In the genomic region with DNA sequence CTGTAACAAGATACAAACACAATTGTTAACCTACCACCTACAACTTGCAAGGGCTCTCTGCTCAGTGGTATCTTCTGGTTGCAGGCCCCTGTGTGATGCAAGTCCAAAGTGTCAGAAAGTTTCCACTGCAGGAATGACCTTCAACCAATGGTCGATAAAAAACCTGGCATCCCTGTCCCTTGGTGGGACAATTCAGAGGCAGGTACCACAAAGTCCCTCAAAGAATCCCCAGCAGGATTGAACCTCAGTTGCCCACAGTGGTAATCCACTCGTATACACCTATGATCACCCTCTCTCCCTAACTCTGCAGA, we compare ENCODE assay signal across 37 cellular contexts. TPM values are rescaled to one million over a fixed set of nuclear protein-coding genes. Genes with fewer than 3 reads are reported as not detected.
DNase-seq lines count a peak whose midpoint lies in the region; ATAC-seq, FAIRE-seq and TF ChIP-seq lines count a peak whose summit lies in the region.
"Had no signal": no experiment of that assay in that cellular context is flagged by ENCODE, and none has a peak within 500 bp of the region (broad histone marks: within the 10 kb centered on the region; RNA-seq: fewer than 3 reads in every experiment).

No MANE protein-coding gene starts in this region.

- H3K9me3 Mint-ChIP-seq in T-helper 2 cell treated with Interferon-gamma antibody and Interleukin-4, amounts not matched to agents 5 μg/mL and 100 μg/mL, for 36 hours = no peaks in the 10 kb centered on the region
- H3K9me3 Mint-ChIP-seq: activated naive CD4-positive, alpha-beta T cell treated with anti-CD3 and anti-CD28 coated beads, Interleukin-2, amount 50 U/mL, for 72 hours; effector memory CD8-positive, alpha-beta T cell; HFFc6; natural killer cell treated with Interleukin-12 subunit alpha and Interleukin-12 subunit beta and Interleukin-15 and Interleukin-18, amount 100 ng/mL, for 72 hours; stimulated activated effector memory CD8-positive, alpha-beta T cell treated with anti-CD3 and anti-CD28 coated beads, Interleukin-12 subunit alpha, Interleukin-12 subunit beta, amount 100 ng/mL, for 72 hours had no signal

- 77% methylated on average over 2 of the region's 2 CpGs for WGBS in K562 (ENCODE audit: insufficient coverage, low coverage, missing lambda C conversion rate)
- 76 to 91% methylated on average over 2 of the region's 2 CpGs for WGBS in tibial nerve, 2 donors

- peaks cover 14% of the 10 kb centered on the region for H3K36me3 Mint-ChIP-seq in T-helper 2 cell treated with Interferon-gamma antibody and Interleukin-4, amounts not matched to agents 5 μg/mL and 100 μg/mL, for 36 hours (ENCODE audit: low read depth)

- intact Hi-C loops in K562 (cut with micrococcal nuclease) (no loop called here), left ventricle myocardium superior (cut with micrococcal nuclease) (no loop called here)

- DNase-seq in T-helper 2 cell treated with Interferon-gamma antibody and Interleukin-4, amounts not matched to agents 5 μg/mL and 100 μg/mL, for 36 hours (ENCODE audit: low spot score) = no peak
- no peak for DNase-seq in T-helper 2 cell
- no peak for DNase-seq in K562 (ENCODE audit: extremely low read depth in 1 of 4, low spot score in 3 of 4)
- no peak for DNase-seq in left ventricle myocardium superior
- DNase-seq in tibial nerve (ENCODE audit: low spot score in 2 of 2) = no peak
- DNase-seq in MV-4-11 (lab: John Stamatoyannopoulos, UW) = no peak
- DNase-seq in RKO (ENCODE audit: low spot score) = no peak
- DNase-seq in NCI-H2171 (lab: John Stamatoyannopoulos, UW) = no peak
- DNase-seq: 8988T; activated CD4-positive, alpha-beta T cell treated with anti-CD3 and anti-CD28 coated beads for 4 hours; activated CD8-positive, alpha-beta memory T cell treated with anti-CD3 and anti-CD28 coated beads for 24 hours; amygdala; DND-41; effector memory CD8-positive, alpha-beta T cell; GF-D8; GOT3; head of caudate nucleus; HFFc6; MM.1S; mucosa of descending colon; NCI-H1417; NCI-H2029 treated with DMSO at 0.1 percent for 48 hours; NCI-H2227 treated with DMSO at 0.1 percent for 48 hours; NCI-H69; occipital lobe; PC-9; psoas muscle; SHP77; trophoblast cell had no signal

- H3K4me2 ChIP-seq in K562 (ENCODE audit: insufficient read depth, low read length) = no peak overlapping the region
- H3K4me2 ChIP-seq: KMS-11, PC-9 had no signal

- peaks cover 28% of the 10 kb centered on the region for H3K4me1 Mint-ChIP-seq in T-helper 2 cell treated with Interferon-gamma antibody and Interleukin-4, amounts not matched to agents 5 μg/mL and 100 μg/mL, for 36 hours (ENCODE audit: low read depth)

- TF ChIP-seq CTCF in K562 (IDR thresholded peaks at IDR 0.05 in 2 of 3, conservative IDR thresholded peaks at IDR 0.05 in 1 of 3; ENCODE audit: insufficient read depth in 2 of 3, low read depth in 1 of 3, low read length in 3 of 3) (no peak), tibial nerve (IDR thresholded peaks at IDR 0.05) (no peak)

- H3K27ac ChIP-seq in K562 (ENCODE audit: extremely low read depth, low read depth, low read length) = no peak overlapping the region
- H3K27ac ChIP-seq in tibial nerve = peak overlapping the region in 3 of 4 donors; percentile 24 to 57 (median 30)
- H3K27ac ChIP-seq: coronary artery, KMS-11, PC-9, psoas muscle had no signal

- CTCF ChIA-PET in K562 (lab: Yijun Ruan, JAX; ENCODE audit: low intra/inter-chr PET ratio) = no interaction called here

- H3K27me3 Mint-ChIP-seq in T-helper 2 cell treated with Interferon-gamma antibody and Interleukin-4, amounts not matched to agents 5 μg/mL and 100 μg/mL, for 36 hours (ENCODE audit: low read depth) = no peaks in the 10 kb centered on the region
- H3K27me3 Mint-ChIP-seq: effector memory CD8-positive, alpha-beta T cell; natural killer cell treated with Interleukin-12 subunit alpha and Interleukin-12 subunit beta and Interleukin-15 and Interleukin-18, amount 100 ng/mL, for 72 hours had no signal

- H3K9me3 ChIP-seq in K562 (replicated peaks; ENCODE audit: control insufficient read depth, insufficient read depth, low read depth, low read length) = no peaks in the 10 kb centered on the region
- no peaks in the 10 kb centered on the region for H3K9me3 ChIP-seq in tibial nerve
- H3K9me3 ChIP-seq: mucosa of descending colon, psoas muscle had no signal

- ATAC-seq in K562 = peak; percentile 27; the same call in 2 of the 3 replicates
- peak; percentile 66 for ATAC-seq in left ventricle myocardium superior
- ATAC-seq: activated naive CD4-positive, alpha-beta T cell treated with anti-CD3 and anti-CD28 coated beads, Interleukin-2, amount 50 U/mL, for 72 hours; effector memory CD8-positive, alpha-beta T cell; mucosa of descending colon; natural killer cell treated with Interleukin-12 subunit alpha and Interleukin-12 subunit beta and Interleukin-15 and Interleukin-18, amount 100 ng/mL, for 72 hours; psoas muscle; stimulated activated effector memory CD8-positive, alpha-beta T cell treated with anti-CD3 and anti-CD28 coated beads, Interleukin-12 subunit alpha, Interleukin-12 subunit beta, amount 100 ng/mL, for 72 hours had no signal

- TF ChIP-seq RAD21 in K562 (CRISPR knock-in tag; conservative IDR thresholded peaks at IDR 0.05 in 1 of 2, IDR thresholded peaks at IDR 0.05 in 1 of 2) = no peak

- no peak overlapping the region for H3K4me3 Mint-ChIP-seq in T-helper 2 cell treated with Interferon-gamma antibody and Interleukin-4, amounts not matched to agents 5 μg/mL and 100 μg/mL, for 36 hours
- H3K4me3 Mint-ChIP-seq: CD14-positive monocyte; effector memory CD8-positive, alpha-beta T cell; HFFc6; natural killer cell treated with Interleukin-12 subunit alpha and Interleukin-12 subunit beta and Interleukin-15 and Interleukin-18, amount 100 ng/mL, for 72 hours; stimulated activated effector memory CD8-positive, alpha-beta T cell treated with anti-CD3 and anti-CD28 coated beads, Interleukin-12 subunit alpha, Interleukin-12 subunit beta, amount 100 ng/mL, for 72 hours had no signal

- no peak overlapping the region for H3K9ac ChIP-seq in K562 (ENCODE audit: insufficient read depth in 1 of 2, low read depth in 2 of 2, low read length in 2 of 2)
- H3K9ac ChIP-seq: KMS-11 had no signal

- no peak overlapping the region for H2AFZ ChIP-seq in K562 (ENCODE audit: low read depth, low read length)
- H2AFZ ChIP-seq: PC-9 had no signal

- H3K4me3 ChIP-seq in K562 = no peak overlapping the region
- H3K4me3 ChIP-seq in tibial nerve = no peak overlapping the region
- H3K4me3 ChIP-seq: coronary artery, mucosa of descending colon, PC-9, psoas muscle had no signal

- H3K36me3 ChIP-seq in K562 (ENCODE audit: control insufficient read depth, insufficient read depth, low read length) (peaks cover 55% of the 10 kb centered on the region), tibial nerve (peaks cover 0 to 22% (median 5%) of the 10 kb centered on the region in 3 donors)

- no peaks in the 10 kb centered on the region for H3K27me3 ChIP-seq in K562 (ENCODE audit: control insufficient read depth in 2 of 2, insufficient read depth in 2 of 2, low read length in 2 of 2)
- no peaks in the 10 kb centered on the region for H3K27me3 ChIP-seq in tibial nerve

- H3K79me2 ChIP-seq in K562 (ENCODE audit: control insufficient read depth, insufficient read depth, low read length) = peaks cover 73% of the 10 kb centered on the region

- peak overlapping the region; percentile 32 for H3K27ac Mint-ChIP-seq in T-helper 2 cell treated with Interferon-gamma antibody and Interleukin-4, amounts not matched to agents 5 μg/mL and 100 μg/mL, for 36 hours
- H3K27ac Mint-ChIP-seq: activated naive CD4-positive, alpha-beta T cell treated with anti-CD3 and anti-CD28 coated beads, Interleukin-2, amount 50 U/mL, for 72 hours; HFFc6 had no signal

- POLR2A ChIA-PET in K562 (lab: Yijun Ruan, JAX) = interaction anchor here (1.8 to 2.0 kb wide), 2 partner anchors 8 to 16 kb away, joined by 6 to 8 read pairs; a partner anchor contains a TSS

- H4K20me1 ChIP-seq in K562 (replicated peaks; ENCODE audit: control insufficient read depth, insufficient read depth, low read length) = peaks cover 18% of the 10 kb centered on the region

- FAIRE-seq in K562 (lab: Jason Lieb, UNC) = no peak

- TF ChIP-seq POLR2A in K562 (conservative IDR thresholded peaks at IDR 0.05) = no peak
- no peak for TF ChIP-seq POLR2A in tibial nerve (IDR thresholded peaks at IDR 0.05)

- TF ChIP-seq EP300 in K562 (IDR thresholded peaks at IDR 0.05; ENCODE audit: low read length) (no peak), tibial nerve (IDR thresholded peaks at IDR 0.05) (no peak)

- H3K4me1 ChIP-seq in K562 (replicated peaks in 1 of 2; ENCODE audit: control insufficient read depth in 2 of 2, insufficient read depth in 2 of 2, low read length in 2 of 2) = no peaks in the 10 kb centered on the region
- peaks cover 0 to 27% (median 2%) of the 10 kb centered on the region in 4 donors for H3K4me1 ChIP-seq in tibial nerve
- H3K4me1 ChIP-seq: psoas muscle had no signal

- no TSS peak for BruUV-seq in K562 (replicated peaks; lab: Mats Ljungman, UMichigan)

- in situ Hi-C loops in K562 (cut with MboI) = no loop called here

- H3K9me1 ChIP-seq in K562 (ENCODE audit: control insufficient read depth, insufficient read depth, low read length) = no peaks in the 10 kb centered on the region

RNA-seq across cellular contexts. Expression of a gene that starts 15.9 kb away (rescaled TPM):
- 16.7 and 46.2 TPM in 2 replicates for total RNA-seq in K562 (2011; cell fraction: chromatin; rRNA removed; ENCODE audit: low replicate concordance)
- 17.6 and 18.0 TPM in 2 replicates for total RNA-seq in K562 (2011; cell fraction: nucleolus; rRNA removed)
- total RNA-seq in K562 (2011; cell fraction: nucleoplasm; rRNA removed) = 33.9 and 56.4 TPM in 2 replicates
- total RNA-seq in K562 (2014; rRNA removed) (185 and 193 TPM in 2 replicates), K562 (2014; rRNA removed; fragmentation: Illumina TruSeq; extraction: Trizol) (268 and 311 TPM in 2 replicates), K562 (2015; rRNA removed; fragmentation: Illumina TruSeq; extraction: Trizol) (234 and 252 TPM in 2 replicates), K562 (2021) (171 and 173 TPM in 2 replicates), left ventricle myocardium superior (92.9 TPM), tibial nerve (100 to 1,000 TPM in 2 of 4 donors, 10 to 100 TPM in 2; 69.6 to 118 (median 86.3) TPM)
- polyA plus RNA-seq in K562 (2011; rRNA removed) (253 and 331 TPM in 2 replicates), K562 (2014; fragmentation: Illumina TruSeq; extraction: Trizol) (239 and 261 TPM in 2 replicates), K562 (2014; fragmentation: Nextera tagmentation; extraction: Ambion mirVana) (100 to 1,000 TPM; 155 to 203 TPM), K562 (2014; rRNA removed) (201 and 204 TPM in 2 replicates)
- polyA plus RNA-seq in K562 (2011; cell fraction: cytosol; rRNA removed) = 80.9 and 156 TPM in 2 replicates
- 32.5 and 59.8 TPM in 2 replicates for polyA plus RNA-seq in K562 (2011; cell fraction: nucleus; rRNA removed)
- polyA plus RNA-seq in K562 (2012) = 153 and 176 TPM in 2 replicates
- 172 and 181 TPM in 2 replicates for polyA minus RNA-seq in K562 (2011; rRNA and poly(A)+ RNA removed)
- polyA minus RNA-seq in K562 (2011; cell fraction: cytosol; rRNA and poly(A)+ RNA removed) = 71.5 and 91.3 TPM in 2 replicates
- polyA minus RNA-seq in K562 (2011; cell fraction: nucleus; rRNA and poly(A)+ RNA removed) = 11.7 and 30.0 TPM in 2 replicates

RNA-seq across cellular contexts. Expression of a gene that starts 28.1 kb away (rescaled TPM):
- total RNA-seq in K562 (2011; cell fraction: chromatin; rRNA removed; ENCODE audit: low replicate concordance) = 34.0 and 46.0 TPM in 2 replicates
- 2.8 and 5.4 TPM in 2 replicates for total RNA-seq in K562 (2011; cell fraction: nucleolus; rRNA removed)
- 5.0 and 10.5 TPM in 2 replicates for total RNA-seq in K562 (2011; cell fraction: nucleoplasm; rRNA removed)
- total RNA-seq in K562 (2014; rRNA removed) (1.3 and 1.4 TPM in 2 replicates), K562 (2014; rRNA removed; fragmentation: Illumina TruSeq; extraction: Trizol) (3.9 and 4.2 TPM in 2 replicates), K562 (2015; rRNA removed; fragmentation: Illumina TruSeq; extraction: Trizol) (2.7 and 3.0 TPM in 2 replicates), K562 (2021) (2.8 and 2.9 TPM in 2 replicates), left ventricle myocardium superior (not detected), tibial nerve (under 1 TPM in 1 of 4 donors, not detected in 3; 0.22 TPM)
- polyA plus RNA-seq in K562 (2011; rRNA removed) (4.2 and 6.8 TPM in 2 replicates), K562 (2014; fragmentation: Illumina TruSeq; extraction: Trizol) (1.9 and 2.2 TPM in 2 replicates), K562 (2014; fragmentation: Nextera tagmentation; extraction: Ambion mirVana) (1 to 10 TPM; 1.2 to 1.3 TPM), K562 (2014; rRNA removed) (2.5 and 4.0 TPM in 2 replicates)
- polyA plus RNA-seq in K562 (2011; cell fraction: cytosol; rRNA removed) = 0.49 and 2.6 TPM in 2 replicates
- 13.0 and 21.6 TPM in 2 replicates for polyA plus RNA-seq in K562 (2011; cell fraction: nucleus; rRNA removed)
- 2.2 and 3.1 TPM in 2 replicates for polyA plus RNA-seq in K562 (2012)
- 12.4 and 32.0 TPM in 2 replicates for polyA minus RNA-seq in K562 (2011; rRNA and poly(A)+ RNA removed)
- polyA minus RNA-seq in K562 (2011; cell fraction: cytosol; rRNA and poly(A)+ RNA removed) = 1.4 and 2.3 TPM in 2 replicates
- polyA minus RNA-seq in K562 (2011; cell fraction: nucleus; rRNA and poly(A)+ RNA removed) = 7.8 and 27.9 TPM in 2 replicates
- total RNA-seq: HFFc6, kidney epithelial cell, lung microvascular endothelial cell, PC-9 had no signal
- polyA plus RNA-seq: CD14-positive monocyte, psoas muscle had no signal

RNA-seq across cellular contexts. Expression of a gene that starts 47.3 kb away (rescaled TPM):
- 11.1 and 16.4 TPM in 2 replicates for total RNA-seq in K562 (2011; cell fraction: chromatin; rRNA removed; ENCODE audit: low replicate concordance)
- total RNA-seq in K562 (2011; cell fraction: nucleolus; rRNA removed) = 1.8 and 4.7 TPM in 2 replicates
- 4.4 and 5.3 TPM in 2 replicates for total RNA-seq in K562 (2011; cell fraction: nucleoplasm; rRNA removed)
- total RNA-seq in K562 (2014; rRNA removed) (0.36 and 0.53 TPM in 2 replicates), K562 (2014; rRNA removed; fragmentation: Illumina TruSeq; extraction: Trizol) (1.0 and 1.1 TPM in 2 replicates), K562 (2015; rRNA removed; fragmentation: Illumina TruSeq; extraction: Trizol) (0.72 and 1.1 TPM in 2 replicates), K562 (2021) (0.83 and 1.5 TPM in 2 replicates), left ventricle myocardium superior (18.1 TPM), tibial nerve (10 to 100 TPM in 3 of 4 donors, 1 to 10 TPM in 1; 7.5 to 23.9 (median 10.7) TPM)
- polyA plus RNA-seq in K562 (2011; rRNA removed) (1.0 and 1.6 TPM in 2 replicates), K562 (2014; fragmentation: Illumina TruSeq; extraction: Trizol) (0.48 and 0.56 TPM in 2 replicates), K562 (2014; fragmentation: Nextera tagmentation; extraction: Ambion mirVana) (under 1 TPM; 0.08 to 0.10 TPM), K562 (2014; rRNA removed) (0.58 and 1.4 TPM in 2 replicates)
- polyA plus RNA-seq in K562 (2011; cell fraction: cytosol; rRNA removed) = 0.37 and 0.65 TPM in 2 replicates
- polyA plus RNA-seq in K562 (2011; cell fraction: nucleus; rRNA removed) = 1.6 and 2.0 TPM in 2 replicates
- 0.66 and 1.6 TPM in 2 replicates for polyA plus RNA-seq in K562 (2012)
- 6.7 and 7.7 TPM in 2 replicates for polyA minus RNA-seq in K562 (2011; rRNA and poly(A)+ RNA removed)
- polyA minus RNA-seq in K562 (2011; cell fraction: cytosol; rRNA and poly(A)+ RNA removed) = 0.67 and 1.1 TPM in 2 replicates
- 4.3 and 6.8 TPM in 2 replicates for polyA minus RNA-seq in K562 (2011; cell fraction: nucleus; rRNA and poly(A)+ RNA removed)
